ENCODE assay signal across 2 cellular contexts in genomic region chr6:138509371-138509770, GRCh38.
TF ChIP-seq lines count a peak whose summit lies in the region.

No MANE protein-coding gene starts in this region.

TF ChIP-seq in Ishikawa, 13 proteins besides CTCF, POLR2A, EP300 and RAD21:
- no peak for TF ChIP-seq REST (IDR thresholded peaks at IDR 0.05; ENCODE audit: low read depth)
- TF ChIP-seq EGR1 (IDR thresholded peaks at IDR 0.05), result no peak
- TF ChIP-seq CREB1 (IDR thresholded peaks at IDR 0.05; ENCODE audit: low read depth), result no peak
- TF ChIP-seq, protein P1, sequence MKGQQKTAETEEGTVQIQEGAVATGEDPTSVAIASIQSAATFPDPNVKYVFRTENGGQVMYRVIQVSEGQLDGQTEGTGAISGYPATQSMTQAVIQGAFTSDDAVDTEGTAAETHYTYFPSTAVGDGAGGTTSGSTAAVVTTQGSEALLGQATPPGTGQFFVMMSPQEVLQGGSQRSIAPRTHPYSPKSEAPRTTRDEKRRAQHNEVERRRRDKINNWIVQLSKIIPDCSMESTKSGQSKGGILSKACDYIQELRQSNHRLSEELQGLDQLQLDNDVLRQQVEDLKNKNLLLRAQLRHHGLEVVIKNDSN (IDR thresholded peaks at IDR 0.05), result no peak
- no peak for TF ChIP-seq CEBPB (IDR thresholded peaks at IDR 0.05)
- TF ChIP-seq TCF12 (IDR thresholded peaks at IDR 0.05; ENCODE audit: low read depth), result no peak
- TF ChIP-seq TAF1 (IDR thresholded peaks at IDR 0.05; ENCODE audit: low read depth), result no peak
- no peak for TF ChIP-seq YY1 (IDR thresholded peaks at IDR 0.05; ENCODE audit: low read depth)
- TF ChIP-seq TEAD4 (IDR thresholded peaks at IDR 0.05), result no peak
- TF ChIP-seq MAX (IDR thresholded peaks at IDR 0.05), result no peak
- no peak for TF ChIP-seq NFIC (IDR thresholded peaks at IDR 0.05)
TF ChIP-seq in Ishikawa: peak in this region for 0.

TF ChIP-seq in HepG2, 621 proteins besides CTCF, POLR2A, EP300 and RAD21 (continued from another document):
- TF ChIP-seq BRCA1 (CRISPR knock-in tag; IDR thresholded peaks at IDR 0.05) (no peak), IRF2 (CRISPR knock-in tag; IDR thresholded peaks at IDR 0.05) (0 out of 2 replicates have a peak, but pooled peaks have one; percentile 45), MIXL1 (CRISPR knock-in tag; IDR thresholded peaks at IDR 0.05) (0 out of 2 replicates have a peak, but pooled peaks have one; percentile 57), ERF (CRISPR knock-in tag; IDR thresholded peaks at IDR 0.05) (0 out of 2 replicates have a peak, but pooled peaks have one; percentile 48), ZNF781 (CRISPR knock-in tag; IDR thresholded peaks at IDR 0.05; ENCODE audit: borderline replicate concordance, not compliant biosample characterization) (no peak), IKZF4 (CRISPR knock-in tag; IDR thresholded peaks at IDR 0.05; ENCODE audit: borderline replicate concordance, low read depth, not compliant biosample characterization) (no peak), ZNF292 (CRISPR knock-in tag; IDR thresholded peaks at IDR 0.05; ENCODE audit: borderline replicate concordance, low read depth) (no peak), SYNCRIP (IDR thresholded peaks at IDR 0.05; ENCODE audit: insufficient read depth, low read depth, low read length) (no peak), SMC3 (IDR thresholded peaks at IDR 0.05; ENCODE audit: low read length) (peak; percentile 71), ZNF263 (CRISPR knock-in tag; IDR thresholded peaks at IDR 0.05) (no peak), NR2F6 (IDR thresholded peaks at IDR 0.05) (no peak), NR2F6 (CRISPR knock-in tag; IDR thresholded peaks at IDR 0.05) (no peak), RXRB (CRISPR knock-in tag; IDR thresholded peaks at IDR 0.05; ENCODE audit: borderline replicate concordance) (0 out of 2 replicates have a peak, but pooled peaks have one; percentile 15), SRSF4 (IDR thresholded peaks at IDR 0.05; ENCODE audit: low read depth, low read length, poor library complexity, severe bottlenecking) (no peak), GATAD2A (CRISPR knock-in tag; IDR thresholded peaks at IDR 0.05) (0 out of 2 replicates have a peak, but pooled peaks have one; percentile 12), TAF1 (CRISPR knock-in tag; IDR thresholded peaks at IDR 0.05) (no peak), RARA (CRISPR knock-in tag; IDR thresholded peaks at IDR 0.05) (no peak), ZNF234 (CRISPR knock-in tag; conservative IDR thresholded peaks at IDR 0.05) (no peak), ZNF431 (CRISPR knock-in tag; IDR thresholded peaks at IDR 0.05; ENCODE audit: borderline replicate concordance, low read depth) (no peak), CENPX (CRISPR knock-in tag; IDR thresholded peaks at IDR 0.05) (no peak), SAP130 (CRISPR knock-in tag; IDR thresholded peaks at IDR 0.05; ENCODE audit: low read depth) (peak; percentile 67), FOXA3 (CRISPR knock-in tag; IDR thresholded peaks at IDR 0.05) (0 out of 2 replicates have a peak, but pooled peaks have one; percentile 29), ZNF446 (CRISPR knock-in tag; IDR thresholded peaks at IDR 0.05) (no peak), MED1 (CRISPR knock-in tag; IDR thresholded peaks at IDR 0.05) (0 out of 2 replicates have a peak, but pooled peaks have one; percentile 20), STAG1 (CRISPR knock-in tag; IDR thresholded peaks at IDR 0.05) (peak; percentile 87), TGIF2 (CRISPR knock-in tag; IDR thresholded peaks at IDR 0.05) (peak; percentile 74; the same call in 1 of the 2 replicates), KLF11 (CRISPR knock-in tag; IDR thresholded peaks at IDR 0.05) (0 out of 2 replicates have a peak, but pooled peaks have one; percentile 46), PAX8 (CRISPR knock-in tag; IDR thresholded peaks at IDR 0.05; ENCODE audit: borderline replicate concordance) (no peak)
- TF ChIP-seq, protein P2, sequence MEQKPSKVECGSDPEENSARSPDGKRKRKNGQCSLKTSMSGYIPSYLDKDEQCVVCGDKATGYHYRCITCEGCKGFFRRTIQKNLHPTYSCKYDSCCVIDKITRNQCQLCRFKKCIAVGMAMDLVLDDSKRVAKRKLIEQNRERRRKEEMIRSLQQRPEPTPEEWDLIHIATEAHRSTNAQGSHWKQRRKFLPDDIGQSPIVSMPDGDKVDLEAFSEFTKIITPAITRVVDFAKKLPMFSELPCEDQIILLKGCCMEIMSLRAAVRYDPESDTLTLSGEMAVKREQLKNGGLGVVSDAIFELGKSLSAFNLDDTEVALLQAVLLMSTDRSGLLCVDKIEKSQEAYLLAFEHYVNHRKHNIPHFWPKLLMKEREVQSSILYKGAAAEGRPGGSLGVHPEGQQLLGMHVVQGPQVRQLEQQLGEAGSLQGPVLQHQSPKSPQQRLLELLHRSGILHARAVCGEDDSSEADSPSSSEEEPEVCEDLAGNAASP (CRISPR knock-in tag; IDR thresholded peaks at IDR 0.05; ENCODE audit: borderline replicate concordance), result peak; percentile 29; the same call in 1 of the 2 replicates
- TF ChIP-seq, protein P3, sequence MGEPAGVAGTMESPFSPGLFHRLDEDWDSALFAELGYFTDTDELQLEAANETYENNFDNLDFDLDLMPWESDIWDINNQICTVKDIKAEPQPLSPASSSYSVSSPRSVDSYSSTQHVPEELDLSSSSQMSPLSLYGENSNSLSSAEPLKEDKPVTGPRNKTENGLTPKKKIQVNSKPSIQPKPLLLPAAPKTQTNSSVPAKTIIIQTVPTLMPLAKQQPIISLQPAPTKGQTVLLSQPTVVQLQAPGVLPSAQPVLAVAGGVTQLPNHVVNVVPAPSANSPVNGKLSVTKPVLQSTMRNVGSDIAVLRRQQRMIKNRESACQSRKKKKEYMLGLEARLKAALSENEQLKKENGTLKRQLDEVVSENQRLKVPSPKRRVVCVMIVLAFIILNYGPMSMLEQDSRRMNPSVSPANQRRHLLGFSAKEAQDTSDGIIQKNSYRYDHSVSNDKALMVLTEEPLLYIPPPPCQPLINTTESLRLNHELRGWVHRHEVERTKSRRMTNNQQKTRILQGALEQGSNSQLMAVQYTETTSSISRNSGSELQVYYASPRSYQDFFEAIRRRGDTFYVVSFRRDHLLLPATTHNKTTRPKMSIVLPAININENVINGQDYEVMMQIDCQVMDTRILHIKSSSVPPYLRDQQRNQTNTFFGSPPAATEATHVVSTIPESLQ (CRISPR knock-in tag; conservative IDR thresholded peaks at IDR 0.05), result no peak
- TF ChIP-seq, protein P4, sequence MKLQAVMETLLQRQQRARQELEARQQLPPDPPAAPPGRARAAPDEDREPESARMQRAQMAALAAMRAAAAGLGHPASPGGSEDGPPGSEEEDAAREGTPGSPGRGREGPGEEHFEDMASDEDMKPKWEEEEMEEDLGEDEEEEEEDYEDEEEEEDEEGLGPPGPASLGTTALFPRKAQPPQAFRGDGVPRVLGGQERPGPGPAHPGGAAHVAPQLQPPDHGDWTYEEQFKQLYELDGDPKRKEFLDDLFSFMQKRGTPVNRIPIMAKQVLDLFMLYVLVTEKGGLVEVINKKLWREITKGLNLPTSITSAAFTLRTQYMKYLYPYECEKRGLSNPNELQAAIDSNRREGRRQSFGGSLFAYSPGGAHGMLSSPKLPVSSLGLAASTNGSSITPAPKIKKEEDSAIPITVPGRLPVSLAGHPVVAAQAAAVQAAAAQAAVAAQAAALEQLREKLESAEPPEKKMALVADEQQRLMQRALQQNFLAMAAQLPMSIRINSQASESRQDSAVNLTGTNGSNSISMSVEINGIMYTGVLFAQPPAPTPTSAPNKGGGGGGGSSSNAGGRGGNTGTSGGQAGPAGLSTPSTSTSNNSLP (IDR thresholded peaks at IDR 0.05; ENCODE audit: low read depth, low read length), result no peak
- TF ChIP-seq, protein P5, sequence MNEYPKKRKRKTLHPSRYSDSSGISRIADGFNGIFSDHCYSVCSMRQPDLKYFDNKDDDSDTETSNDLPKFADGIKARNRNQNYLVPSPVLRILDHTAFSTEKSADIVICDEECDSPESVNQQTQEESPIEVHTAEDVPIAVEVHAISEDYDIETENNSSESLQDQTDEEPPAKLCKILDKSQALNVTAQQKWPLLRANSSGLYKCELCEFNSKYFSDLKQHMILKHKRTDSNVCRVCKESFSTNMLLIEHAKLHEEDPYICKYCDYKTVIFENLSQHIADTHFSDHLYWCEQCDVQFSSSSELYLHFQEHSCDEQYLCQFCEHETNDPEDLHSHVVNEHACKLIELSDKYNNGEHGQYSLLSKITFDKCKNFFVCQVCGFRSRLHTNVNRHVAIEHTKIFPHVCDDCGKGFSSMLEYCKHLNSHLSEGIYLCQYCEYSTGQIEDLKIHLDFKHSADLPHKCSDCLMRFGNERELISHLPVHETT (CRISPR knock-in tag; conservative IDR thresholded peaks at IDR 0.05), result no peak
- TF ChIP-seq, protein P6, sequence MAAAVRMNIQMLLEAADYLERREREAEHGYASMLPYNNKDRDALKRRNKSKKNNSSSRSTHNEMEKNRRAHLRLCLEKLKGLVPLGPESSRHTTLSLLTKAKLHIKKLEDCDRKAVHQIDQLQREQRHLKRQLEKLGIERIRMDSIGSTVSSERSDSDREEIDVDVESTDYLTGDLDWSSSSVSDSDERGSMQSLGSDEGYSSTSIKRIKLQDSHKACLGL (CRISPR knock-in tag; IDR thresholded peaks at IDR 0.05), result no peak
